Comparison of ENCODE assay signal across 31 cellular contexts in the genomic region with DNA sequence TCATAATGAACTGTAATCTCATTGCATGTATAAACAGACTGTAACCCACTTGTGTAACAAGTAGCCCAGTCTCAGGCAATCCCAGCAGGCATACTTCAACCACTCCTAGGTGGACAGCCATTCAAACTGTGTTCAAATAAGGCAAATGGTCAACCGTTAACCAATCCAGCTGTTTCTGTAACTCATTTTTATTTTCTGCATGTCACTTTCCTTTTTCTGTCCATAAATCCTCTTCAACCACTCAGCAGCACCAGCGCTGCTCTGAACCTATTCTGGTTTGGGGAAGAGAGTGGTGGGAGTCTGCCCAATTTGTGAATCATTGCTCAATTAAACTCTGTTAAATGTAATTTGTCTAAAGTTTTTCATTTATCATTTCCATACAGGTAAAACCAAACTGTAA. TPM values are rescaled to one million over a fixed set of nuclear protein-coding genes. Genes with fewer than 3 reads are reported as not detected.
"Had no signal": no experiment of that assay in that cellular context is flagged by ENCODE, and none has a peak within 500 bp of the region (broad histone marks: within the 10 kb centered on the region; RNA-seq: fewer than 3 reads in every experiment).

No MANE protein-coding gene starts in this region.

- ATAC-seq: activated CD4-positive, alpha-beta T cell treated with anti-CD3 and anti-CD28 coated beads for 36 hours; activated CD8-positive, alpha-beta memory T cell treated with anti-CD3 and anti-CD28 coated beads, Interleukin-2, amount 10 ng/mL, durations not matched to agents 7 days and 5 days; activated CD8-positive, alpha-beta T cell treated with anti-CD3 and anti-CD28 coated beads, Interleukin-2, amount 10 ng/mL, durations not matched to agents 7 days and 5 days; activated naive CD8-positive, alpha-beta T cell treated with anti-CD3 and anti-CD28 coated beads, Interleukin-2, amount 50 U/mL, for 24 hours had no signal

- H3K9me3 ChIP-seq: ascending aorta had no signal

- FAIRE-seq: bronchial epithelial cell, TTC549 had no signal

- H3K4me3 ChIP-seq: ascending aorta, cardiac muscle cell had no signal

- H3K27me3 ChIP-seq: ascending aorta had no signal

- H3K4me1 ChIP-seq: ascending aorta had no signal

- H3K36me3 ChIP-seq: ascending aorta, cardiac muscle cell had no signal

- DNase-seq: activated B cell treated with CpG ODN at 0.5 μM for 24 hours; activated CD4-positive, alpha-beta memory T cell treated with anti-CD3 and anti-CD28 coated beads, Interleukin-2, amount 10 ng/mL, durations not matched to agents 7 days and 5 days; activated CD4-positive, alpha-beta T cell treated with anti-CD3 and anti-CD28 coated beads for 36 hours; activated CD4-positive, alpha-beta T cell treated with anti-CD3 and anti-CD28 coated beads for 48 hours; activated CD4-positive, alpha-beta T cell treated with anti-CD3 and anti-CD28 coated beads, Interleukin-2, amount 10 ng/mL, durations not matched to agents 7 days and 5 days; activated CD4-positive, alpha-beta T cell treated with anti-CD3 and anti-CD28 coated beads, Interleukin-2, amount 50 U/mL, for 48 hours; activated CD4-positive, CD25-positive, alpha-beta regulatory T cell treated with anti-CD3 and anti-CD28 coated beads, Interleukin-2, amount 50 U/mL, for 72 hours; activated CD8-positive, alpha-beta memory T cell treated with anti-CD3 and anti-CD28 coated beads for 24 hours; activated CD8-positive, alpha-beta memory T cell treated with anti-CD3 and anti-CD28 coated beads, Interleukin-2, amount 10 ng/mL, durations not matched to agents 7 days and 5 days; activated CD8-positive, alpha-beta memory T cell treated with anti-CD3 and anti-CD28 coated beads, Interleukin-2, amount 50 U/mL, for 48 hours; activated CD8-positive, alpha-beta T cell treated with anti-CD3 and anti-CD28 coated beads, Interleukin-2, amount 10 ng/mL, durations not matched to agents 7 days and 5 days; activated effector memory CD4-positive, alpha-beta T cell treated with Interleukin-2 at 50 U/mL for 16 hours; activated gamma-delta T cell; activated naive CD4-positive, alpha-beta T cell treated with anti-CD3 and anti-CD28 coated beads, Interleukin-2, amount 10 ng/mL, durations not matched to agents 7 days and 5 days; activated naive CD4-positive, alpha-beta T cell treated with Interleukin-2 at 50 U/mL for 16 hours; activated naive CD8-positive, alpha-beta T cell treated with anti-CD3 and anti-CD28 coated beads, Interleukin-2, amount 10 ng/mL, durations not matched to agents 7 days and 5 days; activated naive CD8-positive, alpha-beta T cell treated with anti-CD3 and anti-CD28 coated beads, Interleukin-2, amount 50 U/mL, for 24 hours; activated T-cell treated with anti-CD3 and anti-CD28 coated beads, Interleukin-2, amount 50 U/mL, for 24 hours; activated T-cell treated with anti-CD3 and anti-CD28 coated beads, Interleukin-2, amount 50 U/mL, for 48 hours; amygdala; anterior cingulate cortex; caudate nucleus; T-helper 1 cell; T-helper 2 cell; T-helper 9 cell had no signal

- H3K27ac ChIP-seq: ascending aorta, cardiac muscle cell, VCaP had no signal

RNA-seq across cellular contexts. Expression of a gene that starts 36.0 kb away (rescaled TPM):
- total RNA-seq: activated B cell treated with CpG ODN at 0.5 μM for 24 hours; activated CD4-positive, alpha-beta memory T cell treated with anti-CD3 and anti-CD28 coated beads, Interleukin-2, amount 10 ng/mL, durations not matched to agents 7 days and 5 days; activated CD4-positive, alpha-beta T cell treated with anti-CD3 and anti-CD28 coated beads for 36 hours; activated CD4-positive, alpha-beta T cell treated with anti-CD3 and anti-CD28 coated beads, Interleukin-2, amount 10 ng/mL, durations not matched to agents 7 days and 5 days; activated CD8-positive, alpha-beta memory T cell treated with anti-CD3 and anti-CD28 coated beads, Interleukin-2, amount 10 ng/mL, durations not matched to agents 7 days and 5 days; activated CD8-positive, alpha-beta T cell treated with anti-CD3 and anti-CD28 coated beads, Interleukin-2, amount 10 ng/mL, durations not matched to agents 7 days and 5 days; activated naive CD8-positive, alpha-beta T cell treated with anti-CD3 and anti-CD28 coated beads, Interleukin-2, amount 10 ng/mL, durations not matched to agents 7 days and 5 days; activated T-helper 2 cell treated with anti-CD3 and anti-CD28 coated beads, Interferon-gamma antibody, Interleukin-2, Interleukin-4, amounts not matched to agents 10 μg/mL and 5 μg/mL and 100 μg/mL, durations not matched to agents 14 hours and 24 hours and 36 hours; ascending aorta; bronchial epithelial cell; cardiac muscle cell had no signal
